ENCODE assay signal across 13 cellular contexts in genomic region chr5:147481376-147481775, GRCh38. TPM values are rescaled to one million over a fixed set of nuclear protein-coding genes. Genes with fewer than 3 reads are reported as not detected.
DNase-seq lines count a peak whose midpoint lies in the region; ATAC-seq and TF ChIP-seq lines count a peak whose summit lies in the region.
"Had no signal": no experiment of that assay in that cellular context is flagged by ENCODE, and none has a peak within 500 bp of the region (broad histone marks: within the 10 kb centered on the region; RNA-seq: fewer than 3 reads in every experiment).

No MANE protein-coding gene starts in this region.

- no peak overlapping the region for H3K4me3 ChIP-seq in gastroesophageal sphincter

- no peak for TF ChIP-seq EP300 in gastroesophageal sphincter (IDR thresholded peaks at IDR 0.05)

- H3K27me3 ChIP-seq in gastroesophageal sphincter, result no peaks in the 10 kb centered on the region

- 64% methylated on average over 1 of the region's 1 CpG; no CpG with 5 or more reads in 1 of the 2 donors for WGBS in gastroesophageal sphincter (ENCODE audit: low coverage in 1 of 2), 2 donors

- DNase-seq in AG20443 (ENCODE audit: low spot score) (peak; percentile 23), NCI-H774 (lab: John Stamatoyannopoulos, UW) (no peak), iPS-NIHi7 (ENCODE audit: extremely low spot score) (no peak)
- DNase-seq in activated CD4-positive, alpha-beta T cell treated with anti-CD3 and anti-CD28 coated beads, Interleukin-2, amount 50 U/mL, for 4 hours, result no peak
- DNase-seq: activated T-cell treated with anti-CD3 and anti-CD28 coated beads, Interleukin-2, amount 50 U/mL, for 48 hours; Caco-2; cortex of kidney; posterior cingulate gyrus; T-helper 2 cell had no signal

- no peaks in the 10 kb centered on the region for H3K36me3 ChIP-seq in gastroesophageal sphincter

- H3K27ac ChIP-seq in gastroesophageal sphincter, result peak overlapping the region; percentile 39 to 85 (median 82)

- ATAC-seq in GM21576 (IDR thresholded peaks at IDR 0.05; ENCODE audit: unreplicated experiment), result peak; percentile 21
- ATAC-seq in SK-N-SH treated with all-trans-retinoic acid at 6 μM for 48 hours, result no peak
- no peak for ATAC-seq in gastroesophageal sphincter
- no peak for ATAC-seq in HG03571 (IDR thresholded peaks at IDR 0.05; ENCODE audit: unreplicated experiment)

- peaks cover 7 to 72% (median 30%) of the 10 kb centered on the region in 3 donors for H3K4me1 ChIP-seq in gastroesophageal sphincter
- H3K4me1 ChIP-seq: Caco-2 had no signal

- TF ChIP-seq CTCF in gastroesophageal sphincter (IDR thresholded peaks at IDR 0.05), result no peak

- TF ChIP-seq POLR2A in gastroesophageal sphincter (IDR thresholded peaks at IDR 0.05), result no peak

- no peaks in the 10 kb centered on the region for H3K9me3 ChIP-seq in gastroesophageal sphincter
- H3K9me3 ChIP-seq: Caco-2 had no signal

TF ChIP-seq in SK-N-SH treated with all-trans-retinoic acid at 6 μM for 48 hours, 23 proteins besides CTCF, POLR2A, EP300 and RAD21:
- TF ChIP-seq ARNTL (CRISPR knock-in tag; IDR thresholded peaks at IDR 0.05; ENCODE audit: borderline replicate concordance, low read depth) (no peak), BACH2 (CRISPR knock-in tag; IDR thresholded peaks at IDR 0.05; ENCODE audit: borderline replicate concordance) (no peak), ZNF8 (CRISPR knock-in tag; IDR thresholded peaks at IDR 0.05) (no peak)
- TF ChIP-seq, protein P1, sequence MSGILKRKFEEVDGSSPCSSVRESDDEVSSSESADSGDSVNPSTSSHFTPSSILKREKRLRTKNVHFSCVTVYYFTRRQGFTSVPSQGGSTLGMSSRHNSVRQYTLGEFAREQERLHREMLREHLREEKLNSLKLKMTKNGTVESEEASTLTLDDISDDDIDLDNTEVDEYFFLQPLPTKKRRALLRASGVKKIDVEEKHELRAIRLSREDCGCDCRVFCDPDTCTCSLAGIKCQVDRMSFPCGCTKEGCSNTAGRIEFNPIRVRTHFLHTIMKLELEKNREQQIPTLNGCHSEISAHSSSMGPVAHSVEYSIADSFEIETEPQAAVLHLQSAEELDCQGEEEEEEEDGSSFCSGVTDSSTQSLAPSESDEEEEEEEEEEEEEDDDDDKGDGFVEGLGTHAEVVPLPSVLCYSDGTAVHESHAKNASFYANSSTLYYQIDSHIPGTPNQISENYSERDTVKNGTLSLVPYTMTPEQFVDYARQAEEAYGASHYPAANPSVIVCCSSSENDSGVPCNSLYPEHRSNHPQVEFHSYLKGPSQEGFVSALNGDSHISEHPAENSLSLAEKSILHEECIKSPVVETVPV (CRISPR knock-in tag; IDR thresholded peaks at IDR 0.05), result no peak
- TF ChIP-seq, protein P2, sequence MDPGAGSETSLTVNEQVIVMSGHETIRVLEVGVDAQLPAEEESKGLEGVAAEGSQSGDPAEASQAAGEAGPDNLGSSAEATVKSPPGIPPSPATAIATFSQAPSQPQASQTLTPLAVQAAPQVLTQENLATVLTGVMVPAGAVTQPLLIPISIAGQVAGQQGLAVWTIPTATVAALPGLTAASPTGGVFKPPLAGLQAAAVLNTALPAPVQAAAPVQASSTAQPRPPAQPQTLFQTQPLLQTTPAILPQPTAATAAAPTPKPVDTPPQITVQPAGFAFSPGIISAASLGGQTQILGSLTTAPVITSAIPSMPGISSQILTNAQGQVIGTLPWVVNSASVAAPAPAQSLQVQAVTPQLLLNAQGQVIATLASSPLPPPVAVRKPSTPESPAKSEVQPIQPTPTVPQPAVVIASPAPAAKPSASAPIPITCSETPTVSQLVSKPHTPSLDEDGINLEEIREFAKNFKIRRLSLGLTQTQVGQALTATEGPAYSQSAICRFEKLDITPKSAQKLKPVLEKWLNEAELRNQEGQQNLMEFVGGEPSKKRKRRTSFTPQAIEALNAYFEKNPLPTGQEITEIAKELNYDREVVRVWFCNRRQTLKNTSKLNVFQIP (CRISPR knock-in tag; IDR thresholded peaks at IDR 0.05; ENCODE audit: borderline replicate concordance, low read depth), result no peak
- TF ChIP-seq, protein P3, sequence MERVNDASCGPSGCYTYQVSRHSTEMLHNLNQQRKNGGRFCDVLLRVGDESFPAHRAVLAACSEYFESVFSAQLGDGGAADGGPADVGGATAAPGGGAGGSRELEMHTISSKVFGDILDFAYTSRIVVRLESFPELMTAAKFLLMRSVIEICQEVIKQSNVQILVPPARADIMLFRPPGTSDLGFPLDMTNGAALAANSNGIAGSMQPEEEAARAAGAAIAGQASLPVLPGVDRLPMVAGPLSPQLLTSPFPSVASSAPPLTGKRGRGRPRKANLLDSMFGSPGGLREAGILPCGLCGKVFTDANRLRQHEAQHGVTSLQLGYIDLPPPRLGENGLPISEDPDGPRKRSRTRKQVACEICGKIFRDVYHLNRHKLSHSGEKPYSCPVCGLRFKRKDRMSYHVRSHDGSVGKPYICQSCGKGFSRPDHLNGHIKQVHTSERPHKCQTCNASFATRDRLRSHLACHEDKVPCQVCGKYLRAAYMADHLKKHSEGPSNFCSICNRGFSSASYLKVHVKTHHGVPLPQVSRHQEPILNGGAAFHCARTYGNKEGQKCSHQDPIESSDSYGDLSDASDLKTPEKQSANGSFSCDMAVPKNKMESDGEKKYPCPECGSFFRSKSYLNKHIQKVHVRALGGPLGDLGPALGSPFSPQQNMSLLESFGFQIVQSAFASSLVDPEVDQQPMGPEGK (CRISPR knock-in tag; IDR thresholded peaks at IDR 0.05; ENCODE audit: borderline replicate concordance), result no peak
- TF ChIP-seq, protein P4, sequence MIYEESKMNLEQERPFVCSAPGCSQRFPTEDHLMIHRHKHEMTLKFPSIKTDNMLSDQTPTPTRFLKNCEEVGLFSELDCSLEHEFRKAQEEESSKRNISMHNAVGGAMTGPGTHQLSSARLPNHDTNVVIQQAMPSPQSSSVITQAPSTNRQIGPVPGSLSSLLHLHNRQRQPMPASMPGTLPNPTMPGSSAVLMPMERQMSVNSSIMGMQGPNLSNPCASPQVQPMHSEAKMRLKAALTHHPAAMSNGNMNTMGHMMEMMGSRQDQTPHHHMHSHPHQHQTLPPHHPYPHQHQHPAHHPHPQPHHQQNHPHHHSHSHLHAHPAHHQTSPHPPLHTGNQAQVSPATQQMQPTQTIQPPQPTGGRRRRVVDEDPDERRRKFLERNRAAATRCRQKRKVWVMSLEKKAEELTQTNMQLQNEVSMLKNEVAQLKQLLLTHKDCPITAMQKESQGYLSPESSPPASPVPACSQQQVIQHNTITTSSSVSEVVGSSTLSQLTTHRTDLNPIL (CRISPR knock-in tag; IDR thresholded peaks at IDR 0.05; ENCODE audit: low read depth), result 0 out of 2 replicates have a peak, but pooled peaks have one; percentile 24

RNA-seq across cellular contexts. Expression of gene DPYSL3, which starts 28.5 kb away (rescaled TPM):
- total RNA-seq in gastroesophageal sphincter, result 100 to 1,000 TPM; 175 to 475 (median 290) TPM
